In genomic region chr14:90705052-90705392, GRCh38 we compare ENCODE assay signal across 28 cellular contexts.
"Had no signal": no experiment of that assay in that cellular context is flagged by ENCODE, and none has a peak within 500 bp of the region (broad histone marks: within the 10 kb centered on the region; RNA-seq: fewer than 3 reads in every experiment).

No MANE protein-coding gene starts in this region.

- H3K4me3 ChIP-seq: stomach, suprapubic skin, testis, thoracic aorta, thyroid gland, tibial artery, tibial nerve, transverse colon, upper lobe of left lung, upper lobe of right lung, uterus, vagina had no signal

- H3K27ac ChIP-seq: stomach, suprapubic skin, testis, thoracic aorta, thyroid gland, tibial artery, tibial nerve, transverse colon, upper lobe of left lung, upper lobe of right lung, uterus, vagina had no signal

- FAIRE-seq: urothelium cell line had no signal

- H3K9me3 ChIP-seq: stomach, suprapubic skin, testis, thoracic aorta, thyroid gland, tibial artery, tibial nerve, transverse colon, upper lobe of left lung, upper lobe of right lung, uterus, vagina had no signal

- DNase-seq: stimulated activated CD4-positive, alpha-beta T cell treated with anti-CD3 and anti-CD28 coated beads, Interleukin-2, amount 100 ng/mL, for 48 hours; stimulated activated CD4-positive, alpha-beta T cell treated with anti-CD3 and anti-CD28 coated beads, Interleukin-4, amount 100 ng/mL, for 1 hour; stimulated activated CD4-positive, alpha-beta T cell treated with anti-CD3 and anti-CD28 coated beads, Interleukin-4, amount 100 ng/mL, for 24 hours; stimulated activated CD4-positive, alpha-beta T cell treated with anti-CD3 and anti-CD28 coated beads, Interleukin-4, amount 100 ng/mL, for 4 hours; stimulated activated CD8-positive, alpha-beta memory T cell treated with anti-CD3 and anti-CD28 coated beads, Interleukin-4, amount 100 ng/mL, for 48 hours; stimulated activated naive B cell treated with anti-CD40 and anti-IgM and Interleukin-4, amounts not matched to agents 10 μg/mL and 1 μg/mL and 100 μg/mL, for 72 hours; stimulated activated naive CD4-positive, alpha-beta T cell; stimulated activated naive CD4-positive, alpha-beta T cell treated with Interleukin-2 at 50 U/mL for 16 hours; stimulated activated naive CD8-positive, alpha-beta T cell treated with anti-CD3 and anti-CD28 coated beads, Interleukin-15, amount 100 ng/mL, for 72 hours; stimulated activated naive CD8-positive, alpha-beta T cell treated with anti-CD3 and anti-CD28 coated beads, Interleukin-15, Interleukin-2, amounts not matched to agents 100 U/mL and 50 U/mL, for 24 hours; stomach; substantia nigra; testis; thyroid gland; tibial artery; transverse colon; upper lobe of left lung; upper lobe of right lung; uterus had no signal

- H3K36me3 Mint-ChIP-seq: stimulated activated effector memory CD8-positive, alpha-beta T cell treated with anti-CD3 and anti-CD28 coated beads, Interleukin-12 subunit alpha, Interleukin-12 subunit beta, amount 100 ng/mL, for 72 hours; stimulated activated memory B cell treated with anti-CD40 and anti-IgM and Interleukin-4, amounts not matched to agents 10 μg/mL and 1 μg/mL and 100 μg/mL, for 72 hours; stimulated activated naive B cell treated with anti-CD40 and anti-IgM and Interleukin-4, amounts not matched to agents 10 μg/mL and 1 μg/mL and 100 μg/mL, for 72 hours had no signal

- H3K4me1 ChIP-seq: suprapubic skin, testis, thyroid gland, tibial artery, tibial nerve, transverse colon, upper lobe of left lung, uterus, vagina had no signal

- H3K4me3 Mint-ChIP-seq: stimulated activated effector memory CD8-positive, alpha-beta T cell treated with anti-CD3 and anti-CD28 coated beads, Interleukin-12 subunit alpha, Interleukin-12 subunit beta, amount 100 ng/mL, for 72 hours; stimulated activated memory B cell treated with anti-CD40 and anti-IgM and Interleukin-4, amounts not matched to agents 10 μg/mL and 1 μg/mL and 100 μg/mL, for 72 hours; stimulated activated naive B cell treated with anti-CD40 and anti-IgM and Interleukin-4, amounts not matched to agents 10 μg/mL and 1 μg/mL and 100 μg/mL, for 72 hours; stimulated activated naive CD8-positive, alpha-beta T cell treated with anti-CD3 and anti-CD28 coated beads, Interleukin-15, amount 100 ng/mL, for 72 hours; stimulated activated naive CD8-positive, alpha-beta T cell treated with anti-CD3 and anti-CD28 coated beads, Interleukin-15, Interleukin-2, amounts not matched to agents 100 ng/mL and 50 ng/mL, for 24 hours; type B pancreatic cell had no signal

- H3K27me3 Mint-ChIP-seq: stimulated activated naive B cell treated with anti-CD40 and anti-IgM and Interleukin-4, amounts not matched to agents 10 μg/mL and 1 μg/mL and 100 μg/mL, for 72 hours; stimulated activated naive CD8-positive, alpha-beta T cell treated with anti-CD3 and anti-CD28 coated beads, Interleukin-15, amount 100 ng/mL, for 72 hours; stimulated activated naive CD8-positive, alpha-beta T cell treated with anti-CD3 and anti-CD28 coated beads, Interleukin-15, Interleukin-2, amounts not matched to agents 100 ng/mL and 50 ng/mL, for 24 hours; type B pancreatic cell had no signal

- H3K9me3 Mint-ChIP-seq: stimulated activated effector memory CD8-positive, alpha-beta T cell treated with anti-CD3 and anti-CD28 coated beads, Interleukin-12 subunit alpha, Interleukin-12 subunit beta, amount 100 ng/mL, for 72 hours; stimulated activated memory B cell treated with anti-CD40 and anti-IgM and Interleukin-4, amounts not matched to agents 10 μg/mL and 1 μg/mL and 100 μg/mL, for 72 hours; stimulated activated naive B cell treated with anti-CD40 and anti-IgM and Interleukin-4, amounts not matched to agents 10 μg/mL and 1 μg/mL and 100 μg/mL, for 72 hours; stimulated activated naive CD8-positive, alpha-beta T cell treated with anti-CD3 and anti-CD28 coated beads, Interleukin-15, amount 100 ng/mL, for 72 hours; stimulated activated naive CD8-positive, alpha-beta T cell treated with anti-CD3 and anti-CD28 coated beads, Interleukin-15, Interleukin-2, amounts not matched to agents 100 ng/mL and 50 ng/mL, for 24 hours; type B pancreatic cell had no signal

- H3K4me1 Mint-ChIP-seq: stimulated activated effector memory CD8-positive, alpha-beta T cell treated with anti-CD3 and anti-CD28 coated beads, Interleukin-12 subunit alpha, Interleukin-12 subunit beta, amount 100 ng/mL, for 72 hours; stimulated activated memory B cell treated with anti-CD40 and anti-IgM and Interleukin-4, amounts not matched to agents 10 μg/mL and 1 μg/mL and 100 μg/mL, for 72 hours; stimulated activated naive B cell treated with anti-CD40 and anti-IgM and Interleukin-4, amounts not matched to agents 10 μg/mL and 1 μg/mL and 100 μg/mL, for 72 hours; stimulated activated naive CD8-positive, alpha-beta T cell treated with anti-CD3 and anti-CD28 coated beads, Interleukin-15, amount 100 ng/mL, for 72 hours had no signal

- H3K27ac Mint-ChIP-seq: stimulated activated effector memory CD8-positive, alpha-beta T cell treated with anti-CD3 and anti-CD28 coated beads, Interleukin-12 subunit alpha, Interleukin-12 subunit beta, amount 100 ng/mL, for 72 hours; stimulated activated memory B cell treated with anti-CD40 and anti-IgM and Interleukin-4, amounts not matched to agents 10 μg/mL and 1 μg/mL and 100 μg/mL, for 72 hours; stimulated activated naive B cell treated with anti-CD40 and anti-IgM and Interleukin-4, amounts not matched to agents 10 μg/mL and 1 μg/mL and 100 μg/mL, for 72 hours; stimulated activated naive CD8-positive, alpha-beta T cell treated with anti-CD3 and anti-CD28 coated beads, Interleukin-15, amount 100 ng/mL, for 72 hours; stimulated activated naive CD8-positive, alpha-beta T cell treated with anti-CD3 and anti-CD28 coated beads, Interleukin-15, Interleukin-2, amounts not matched to agents 100 ng/mL and 50 ng/mL, for 24 hours; type B pancreatic cell had no signal

- H3K27me3 ChIP-seq: stomach, suprapubic skin, testis, thyroid gland, tibial artery, tibial nerve, transverse colon, upper lobe of left lung, upper lobe of right lung, uterus, vagina had no signal

- H3K36me3 ChIP-seq: stomach, suprapubic skin, thoracic aorta, thyroid gland, tibial artery, tibial nerve, transverse colon, upper lobe of left lung, upper lobe of right lung, uterus, vagina had no signal

- ATAC-seq: stimulated activated effector memory CD8-positive, alpha-beta T cell treated with anti-CD3 and anti-CD28 coated beads, Interleukin-12 subunit alpha, Interleukin-12 subunit beta, amount 100 ng/mL, for 72 hours; stimulated activated memory B cell treated with anti-CD40 and anti-IgM and Interleukin-4, amounts not matched to agents 10 μg/mL and 1 μg/mL and 100 μg/mL, for 72 hours; stimulated activated naive B cell treated with anti-CD40 and anti-IgM and Interleukin-4, amounts not matched to agents 10 μg/mL and 1 μg/mL and 100 μg/mL, for 72 hours; stimulated activated naive CD8-positive, alpha-beta T cell treated with anti-CD3 and anti-CD28 coated beads, Interleukin-15, amount 100 ng/mL, for 72 hours; stimulated activated naive CD8-positive, alpha-beta T cell treated with anti-CD3 and anti-CD28 coated beads, Interleukin-15, Interleukin-2, amounts not matched to agents 100 U/mL and 50 U/mL, for 24 hours; upper lobe of right lung had no signal
